8 cellular contexts compared by ENCODE assay signal in genomic region chr6:41735427-41736206, GRCh38. TPM values are rescaled to one million over a fixed set of nuclear protein-coding genes. Genes with fewer than 3 reads are reported as not detected.
A peak's percentile ranks its signal among the peaks of the same experiment; 100 is the strongest.
DNase-seq lines count a peak whose midpoint lies in the region; ATAC-seq, FAIRE-seq and TF ChIP-seq lines count a peak whose summit lies in the region.

TSS of gene TFEB (minus strand) at chr6:41735608. CDS start at chr6:41691213, 44,395 bp downstream.

- TF ChIP-seq EP300 in HepG2 (IDR thresholded peaks at IDR 0.05; ENCODE audit: low read depth in 2 of 2, low read length in 2 of 2) (peak in 1 of 2 experiments; percentile 57; a peak in 2 of 4 replicates), HepG2 (CRISPR knock-in tag; IDR thresholded peaks at IDR 0.05; ENCODE audit: borderline replicate concordance) (0 out of 2 replicates have a peak, but pooled peaks have one; percentile 7)

- H4K20me1 ChIP-seq in HepG2 (ENCODE audit: insufficient read depth, low read length) = no peaks in the 10 kb centered on the region

- peak within 1 kb of the TSS; percentile 90 for H3K4me2 ChIP-seq in HepG2 (ENCODE audit: low read depth, low read length)

- peak; percentile 99 for TF ChIP-seq RAD21 in HepG2 (CRISPR knock-in tag; IDR thresholded peaks at IDR 0.05)

- intact Hi-C loops in HepG2 (cut with micrococcal nuclease; ENCODE audit: unreplicated experiment) = loop anchor here (1.0 to 2.0 kb wide), 3 partner anchors 12 to 41 kb away; partner anchors contain the start of gene PGC

- H3K4me1 ChIP-seq in BE2C = peaks cover 16% of the 10 kb centered on the region
- peaks cover 64% of the 10 kb centered on the region for H3K4me1 ChIP-seq in HepG2 (ENCODE audit: insufficient read depth, low read length)

- peak; percentile 93 for DNase-seq in BE2C
- peak; percentile 97 for DNase-seq in GM19239 (ENCODE audit: insufficient read length, low spot score)
- peak; percentile 76 to 94 for DNase-seq in NCI-H526 (lab: John Stamatoyannopoulos, UW)
- peak; percentile 91 to 94 for DNase-seq in activated CD4-positive, alpha-beta T cell treated with anti-CD3 and anti-CD28 coated beads, Interleukin-2, amount 50 U/mL, for 24 hours (ENCODE audit: low read depth in 1 of 2, low spot score in 1 of 2)
- DNase-seq in dedifferentiated amniotic fluid mesenchymal stem cell (ENCODE audit: extremely low spot score) = peak; percentile 91
- DNase-seq in HepG2 (ENCODE audit: low spot score) = peak; percentile 90
- DNase-seq in stimulated activated CD4-positive, alpha-beta T cell treated with anti-CD3 and anti-CD28 coated beads, Interleukin-4, amount 100 ng/mL, for 1 hour = peak; percentile 96

- peak within 1 kb of the TSS; percentile 73 for H3K9ac ChIP-seq in HepG2 (ENCODE audit: insufficient read depth, low read depth, low read length)

- H3K27ac ChIP-seq in HepG2 (ENCODE audit: extremely low read length, insufficient read depth, low read length) = peak within 1 kb of the TSS; percentile 57

- H3K27me3 ChIP-seq in BE2C = no peaks in the 10 kb centered on the region
- H3K27me3 ChIP-seq in HepG2 (ENCODE audit: control insufficient read depth in 1 of 2, insufficient read depth in 2 of 2, low read length in 2 of 2) = no peaks in the 10 kb centered on the region; a peak in 1 of 5 replicates

- BruUV-seq in HepG2 (replicated peaks; lab: Mats Ljungman, UMichigan) = no TSS peak

- H3K36me3 ChIP-seq in BE2C (no peaks in the 10 kb centered on the region), HepG2 (replicated peaks in 1 of 2; ENCODE audit: control insufficient read depth in 1 of 2, insufficient read depth in 2 of 2, low read length in 2 of 2) (no peaks in the 10 kb centered on the region)

- FAIRE-seq in GM19239 (lab: Jason Lieb, UNC) (peak; percentile 96), HepG2 (lab: Jason Lieb, UNC) (peak; percentile 90)

- H3K79me2 ChIP-seq in HepG2 (ENCODE audit: insufficient read depth, low read length) = peaks cover 3% of the 10 kb centered on the region

- ATAC-seq in HG03457 (IDR thresholded peaks at IDR 0.05; ENCODE audit: unreplicated experiment) (peak; percentile 38), HepG2 (peak; percentile 60)

- CTCF ChIA-PET in HepG2 (lab: Yijun Ruan, JAX; ENCODE audit: low intra/inter-chr PET ratio, low total read pairs) = interaction anchor here (1.0 to 3.0 kb wide), 4 partner anchors 40 to 52 kb away, joined by 5 to 44 read pairs (median 8); partner anchors contain the start of genes FRS3 and TOMM6

- TF ChIP-seq CTCF in BE2C (IDR thresholded peaks at IDR 0.05; ENCODE audit: low read depth, low read length) (peak; percentile 73), HepG2 (CRISPR knock-in tag; IDR thresholded peaks at IDR 0.05) (peak; percentile 94)

- in situ Hi-C loops in HepG2 (cut with HindIII; ENCODE audit: extremely low pct_ligation_motif_present, low pct_unique_long_range_greater_than_20kb) = loop anchor here (5.0 kb wide), 1 partner anchor 42 kb away; the partner anchor contains the start of gene FRS3

- H3K4me3 ChIP-seq in BE2C (ENCODE audit: low read depth, low read length) = peak within 1 kb of the TSS; percentile 70
- peak within 1 kb of the TSS; percentile 51 to 83 (median 76) for H3K4me3 ChIP-seq in HepG2 (replicated peaks in 1 of 3; ENCODE audit: insufficient read depth in 1 of 3, low read depth in 2 of 3, low read length in 3 of 3)

- POLR2A ChIA-PET in HepG2 (lab: Yijun Ruan, JAX) = interaction anchor here (1.0 to 10.4 kb wide), 10 partner anchors 11 to 279 kb away, joined by 3 to 120 read pairs (median 14); partner anchors contain the start of genes FRS3, PGC and TOMM6

- H3K9me3 ChIP-seq in BE2C = no peaks in the 10 kb centered on the region
- H3K9me3 ChIP-seq in HepG2 (ENCODE audit: low read length) = no peaks in the 10 kb centered on the region

- H2AFZ ChIP-seq in HepG2 (ENCODE audit: low read length) = peak within 1 kb of the TSS; percentile 35

- TF ChIP-seq POLR2A in HepG2 (IDR thresholded peaks at IDR 0.05; ENCODE audit: insufficient read depth in 1 of 2, low read depth in 2 of 2, low read length in 2 of 2) = no peak

- WGBS in HepG2 (ENCODE audit: low lambda C conversion rate) = 21% methylated on average over 16 of the region's 50 CpGs

TF ChIP-seq in HepG2, 621 proteins besides CTCF, POLR2A, EP300 and RAD21 (continues in another document):
- TF ChIP-seq NR2F6 (IDR thresholded peaks at IDR 0.05) (no peak), NR2F6 (CRISPR knock-in tag; IDR thresholded peaks at IDR 0.05) (peak; percentile 63; the same call in 1 of the 2 replicates), CENPT (CRISPR knock-in tag; IDR thresholded peaks at IDR 0.05; ENCODE audit: low read depth) (no peak), ATF2 (CRISPR knock-in tag; IDR thresholded peaks at IDR 0.05) (peak; percentile 82), ZNF136 (CRISPR knock-in tag; IDR thresholded peaks at IDR 0.05; ENCODE audit: low read depth) (no peak), HNRNPLL (IDR thresholded peaks at IDR 0.05; ENCODE audit: low read depth, low read length, poor library complexity, severe bottlenecking) (peak; percentile 92), E2F5 (CRISPR knock-in tag; conservative IDR thresholded peaks at IDR 0.05) (peak; percentile 81; the same call in 1 of the 2 replicates), THRA (CRISPR knock-in tag; IDR thresholded peaks at IDR 0.05; ENCODE audit: borderline replicate concordance) (0 out of 2 replicates have a peak, but pooled peaks have one; percentile 75)

RNA-seq across cellular contexts. Expression of gene TFEB, which starts in this region (rescaled TPM):
- 41.5 TPM for polyA plus RNA-seq in BE2C (2012; ENCODE audit: insufficient read depth, insufficient read length, low read depth)
- 12.8 and 13.3 TPM in 2 replicates for total RNA-seq in HepG2 (2016; rRNA removed; fragmentation: Illumina TruSeq; extraction: Trizol)
- 7.3 and 10.0 TPM in 2 replicates for total RNA-seq in HepG2 (2016; cell fraction: cytosol; rRNA removed; fragmentation: Illumina TruSeq; extraction: Trizol; ENCODE audit: low read depth)
- total RNA-seq in HepG2 (2016; cell fraction: insoluble cytoplasmic fraction; rRNA removed; fragmentation: Illumina TruSeq; extraction: Trizol) = 10.9 and 15.1 TPM in 2 replicates
- total RNA-seq in HepG2 (2016; cell fraction: membrane; rRNA removed; fragmentation: Illumina TruSeq; extraction: Trizol) = 15.3 and 15.8 TPM in 2 replicates
- total RNA-seq in HepG2 (2016; cell fraction: nucleus; rRNA removed; fragmentation: Illumina TruSeq; extraction: Trizol) = 9.0 and 11.5 TPM in 2 replicates
- polyA plus RNA-seq in HepG2 (2011; rRNA removed) = 18.7 and 21.6 TPM in 2 replicates
- 7.6 and 16.3 TPM in 2 replicates for polyA plus RNA-seq in HepG2 (2011; cell fraction: cytosol; rRNA removed)
- 14.8 and 19.8 TPM in 2 replicates for polyA plus RNA-seq in HepG2 (2011; cell fraction: nucleus; rRNA removed)
- polyA plus RNA-seq in HepG2 (2012) = 4.8 and 7.7 TPM in 2 replicates
- polyA plus RNA-seq in HepG2 (2016; cell fraction: cytosol; fragmentation: Illumina TruSeq; extraction: Trizol; ENCODE audit: low read depth) = 8.4 and 9.0 TPM in 2 replicates
- 13.2 and 14.2 TPM in 2 replicates for polyA plus RNA-seq in HepG2 (2016; cell fraction: insoluble cytoplasmic fraction; fragmentation: Illumina TruSeq; extraction: Trizol; ENCODE audit: low read depth)
- polyA plus RNA-seq in HepG2 (2016; cell fraction: membrane; fragmentation: Illumina TruSeq; extraction: Trizol; ENCODE audit: low read depth) = 12.3 and 14.8 TPM in 2 replicates
- 26.4 and 27.9 TPM in 2 replicates for polyA plus RNA-seq in HepG2 (2016; cell fraction: nucleus; fragmentation: Illumina TruSeq; extraction: Trizol; ENCODE audit: insufficient read depth, low read depth)
- polyA minus RNA-seq in HepG2 (2011; rRNA and poly(A)+ RNA removed; ENCODE audit: low replicate concordance) = 22.8 and 39.7 TPM in 2 replicates
- 9.2 and 12.8 TPM in 2 replicates for polyA minus RNA-seq in HepG2 (2011; cell fraction: cytosol; rRNA and poly(A)+ RNA removed)
- polyA minus RNA-seq in HepG2 (2011; cell fraction: nucleus; rRNA and poly(A)+ RNA removed) = 9.1 and 10.8 TPM in 2 replicates

Comparison
In these comparisons a context has a peak if more than half of its experiments do, and no peak if none do; other contexts are left out.
1. Peak in every context shown above with its lines: DNase-seq, ATAC-seq, H3K4me3 ChIP-seq and H3K27ac ChIP-seq.